ENCODE assay signal across 28 cellular contexts in genomic region chr11:133600876-133601275, GRCh38.
DNase-seq lines count a peak whose midpoint lies in the region; ATAC-seq, FAIRE-seq and TF ChIP-seq lines count a peak whose summit lies in the region.
"Had no signal": no experiment of that assay in that cellular context is flagged by ENCODE, and none has a peak within 500 bp of the region (broad histone marks: within the 10 kb centered on the region; RNA-seq: fewer than 3 reads in every experiment).

No MANE protein-coding gene starts in this region.

- DNase-seq in esophagus muscularis mucosa (ENCODE audit: extremely low spot score) (peak; percentile 86), islet precursor cell (peak; percentile 12), NCI-H510A (lab: John Stamatoyannopoulos, UW) (no peak), kidney (no peak), dorsolateral prefrontal cortex (no peak)
- DNase-seq: 8988T; ACHN; BE2C; C1 segment of cervical spinal cord; CD4-positive, alpha-beta memory T cell; CD4-positive, CD25-positive, alpha-beta regulatory T cell; CD8-positive, alpha-beta memory T cell; COR-L47; DMS 273 treated with DMSO at 0.1 percent for 48 hours; DMS153; DMS53; DMS79; DND-41; EL; GDM1 had no signal

- no peak for TF ChIP-seq POLR2A in esophagus muscularis mucosa (IDR thresholded peaks at IDR 0.05; ENCODE audit: low read depth)

- H3K4me3 ChIP-seq in esophagus muscularis mucosa (no peak overlapping the region), kidney (ENCODE audit: low read length in 2 of 2) (no peak overlapping the region), dorsolateral prefrontal cortex (no peak overlapping the region)
- H3K4me3 ChIP-seq: BLaER1, GM12878 had no signal

- H3K4me1 Mint-ChIP-seq in nephron = no peaks in the 10 kb centered on the region
- H3K4me1 Mint-ChIP-seq: CD14-positive monocyte; CD4-positive, alpha-beta memory T cell; CD4-positive, CD25-positive, alpha-beta regulatory T cell; CD8-positive, alpha-beta memory T cell had no signal

- H3K36me3 ChIP-seq in esophagus muscularis mucosa (no peaks in the 10 kb centered on the region), kidney (ENCODE audit: control insufficient read depth in 1 of 2, insufficient read depth in 2 of 2, low read length in 2 of 2) (no peaks in the 10 kb centered on the region)
- H3K36me3 ChIP-seq: BE2C, BLaER1 had no signal

- H3K27ac Mint-ChIP-seq in nephron = peak overlapping the region; percentile 40 to 79 (median 72)
- H3K27ac Mint-ChIP-seq: CD14-positive monocyte; CD4-positive, alpha-beta memory T cell; CD4-positive, CD25-positive, alpha-beta regulatory T cell; CD8-positive, alpha-beta memory T cell had no signal

- ATAC-seq in HG03108 (IDR thresholded peaks at IDR 0.05; ENCODE audit: unreplicated experiment) = no peak
- ATAC-seq: GM12878 had no signal

- H3K9me3 ChIP-seq in esophagus muscularis mucosa = no peaks in the 10 kb centered on the region
- no peaks in the 10 kb centered on the region for H3K9me3 ChIP-seq in kidney (ENCODE audit: control insufficient read depth in 1 of 2, low read length in 2 of 2)
- H3K9me3 ChIP-seq: BE2C, BLaER1 had no signal

- TF ChIP-seq CTCF in esophagus muscularis mucosa (IDR thresholded peaks at IDR 0.05) (no peak), nephron (IDR thresholded peaks at IDR 0.05; ENCODE audit: unreplicated experiment in 3 of 3) (no peak), kidney (IDR thresholded peaks at IDR 0.05; ENCODE audit: borderline replicate concordance, extremely low read depth, insufficient read depth) (no peak), dorsolateral prefrontal cortex (IDR thresholded peaks at IDR 0.05 in 54 of 56, conservative IDR thresholded peaks at IDR 0.05 in 2 of 56; ENCODE audit: low read depth in 1 of 56, partially characterized antibody in 56 of 56) (no peak)

- WGBS in esophagus muscularis mucosa = 44% methylated on average over 4 of the region's 4 CpGs

- H3K9ac ChIP-seq in kidney (ENCODE audit: low read length in 2 of 2) = no peak overlapping the region
- H3K9ac ChIP-seq: BLaER1 had no signal

- no peaks in the 10 kb centered on the region for H3K9me3 Mint-ChIP-seq in nephron

- H3K27ac ChIP-seq in esophagus muscularis mucosa (replicated peaks in 1 of 4) (no peak overlapping the region), kidney (ENCODE audit: low read depth in 2 of 2, low read length in 2 of 2) (no peak overlapping the region), dorsolateral prefrontal cortex (peak overlapping the region in 1 of 59 donors; percentile 15)
- H3K27ac ChIP-seq: BLaER1 had no signal

- peaks cover 0 to 16% (median 0%) of the 10 kb centered on the region in 4 donors for H3K27me3 ChIP-seq in esophagus muscularis mucosa
- peaks cover 0 to 6% (median 0%) of the 10 kb centered on the region in 45 donors for H3K27me3 ChIP-seq in dorsolateral prefrontal cortex
- H3K27me3 ChIP-seq: BE2C, BLaER1 had no signal

- no peak for FAIRE-seq in kidney (lab: Jason Lieb, UNC)
- FAIRE-seq: A204.1, GM12878, GM12892, GM18507 had no signal

- intact Hi-C loops in esophagus muscularis mucosa (cut with DNase I) (no loop called here), kidney (cut with DNase I) (no loop called here), dorsolateral prefrontal cortex (cut with DNase I) (no loop called here)

- no peak for TF ChIP-seq EP300 in esophagus muscularis mucosa (IDR thresholded peaks at IDR 0.05)

- no peaks in the 10 kb centered on the region for H3K36me3 Mint-ChIP-seq in nephron (ENCODE audit: low read depth)
- H3K36me3 Mint-ChIP-seq: CD14-positive monocyte; CD4-positive, alpha-beta memory T cell; CD4-positive, CD25-positive, alpha-beta regulatory T cell; CD8-positive, alpha-beta memory T cell had no signal

- no peaks in the 10 kb centered on the region for H3K4me1 ChIP-seq in esophagus muscularis mucosa
- H3K4me1 ChIP-seq in kidney (ENCODE audit: control insufficient read depth in 1 of 2, insufficient read depth in 1 of 2, low read depth in 1 of 2, low read length in 2 of 2) = no peaks in the 10 kb centered on the region
- H3K4me1 ChIP-seq: BE2C, BLaER1 had no signal

- H3K27me3 Mint-ChIP-seq in nephron (ENCODE audit: low read depth) = peaks cover 31% of the 10 kb centered on the region
- H3K27me3 Mint-ChIP-seq: CD4-positive, alpha-beta memory T cell; CD4-positive, CD25-positive, alpha-beta regulatory T cell had no signal

- no peak overlapping the region for H3K4me3 Mint-ChIP-seq in nephron
- H3K4me3 Mint-ChIP-seq: CD14-positive monocyte; CD4-positive, alpha-beta memory T cell; CD4-positive, CD25-positive, alpha-beta regulatory T cell; CD8-positive, alpha-beta memory T cell had no signal

Comparison
In these comparisons a context has a peak if more than half of its experiments do, and no peak if none do; other contexts are left out.
1. DNase-seq: peak in esophagus muscularis mucosa (single experiment) and islet precursor cell (single experiment); none in NCI-H510A (single experiment), kidney (single experiment) and dorsolateral prefrontal cortex (0 of 10).